ENCODE assay signal across 29 cellular contexts in genomic region chr9:118732998-118733397, GRCh38.
"Had no signal": no experiment of that assay in that cellular context is flagged by ENCODE, and none has a peak within 500 bp of the region (broad histone marks: within the 10 kb centered on the region; RNA-seq: fewer than 3 reads in every experiment).

No MANE protein-coding gene starts in this region.

- H3K4me3 Mint-ChIP-seq: stimulated activated effector memory CD8-positive, alpha-beta T cell treated with anti-CD3 and anti-CD28 coated beads, Interleukin-12 subunit alpha, Interleukin-12 subunit beta, amount 100 ng/mL, for 72 hours; stimulated activated memory B cell treated with anti-CD40 and anti-IgM and Interleukin-4, amounts not matched to agents 10 μg/mL and 1 μg/mL and 100 μg/mL, for 72 hours; stimulated activated naive B cell treated with anti-CD40 and anti-IgM and Interleukin-4, amounts not matched to agents 10 μg/mL and 1 μg/mL and 100 μg/mL, for 72 hours; stimulated activated naive CD8-positive, alpha-beta T cell treated with anti-CD3 and anti-CD28 coated beads, Interleukin-15, amount 100 ng/mL, for 72 hours; stimulated activated naive CD8-positive, alpha-beta T cell treated with anti-CD3 and anti-CD28 coated beads, Interleukin-15, Interleukin-2, amounts not matched to agents 100 ng/mL and 50 ng/mL, for 24 hours; type B pancreatic cell had no signal

- ATAC-seq: stimulated activated effector memory CD8-positive, alpha-beta T cell treated with anti-CD3 and anti-CD28 coated beads, Interleukin-12 subunit alpha, Interleukin-12 subunit beta, amount 100 ng/mL, for 72 hours; stimulated activated memory B cell treated with anti-CD40 and anti-IgM and Interleukin-4, amounts not matched to agents 10 μg/mL and 1 μg/mL and 100 μg/mL, for 72 hours; stimulated activated naive B cell treated with anti-CD40 and anti-IgM and Interleukin-4, amounts not matched to agents 10 μg/mL and 1 μg/mL and 100 μg/mL, for 72 hours; stimulated activated naive CD8-positive, alpha-beta T cell treated with anti-CD3 and anti-CD28 coated beads, Interleukin-15, amount 100 ng/mL, for 72 hours; stimulated activated naive CD8-positive, alpha-beta T cell treated with anti-CD3 and anti-CD28 coated beads, Interleukin-15, Interleukin-2, amounts not matched to agents 100 U/mL and 50 U/mL, for 24 hours; upper lobe of right lung had no signal

- FAIRE-seq: urothelium cell line had no signal

- H3K4me1 ChIP-seq: stomach, suprapubic skin, testis, thyroid gland, tibial artery, tibial nerve, transverse colon, upper lobe of left lung, upper lobe of right lung, uterus, vagina had no signal

- H3K27me3 Mint-ChIP-seq: stimulated activated naive CD8-positive, alpha-beta T cell treated with anti-CD3 and anti-CD28 coated beads, Interleukin-15, amount 100 ng/mL, for 72 hours; stimulated activated naive CD8-positive, alpha-beta T cell treated with anti-CD3 and anti-CD28 coated beads, Interleukin-15, Interleukin-2, amounts not matched to agents 100 ng/mL and 50 ng/mL, for 24 hours; type B pancreatic cell had no signal

- DNase-seq: stimulated activated CD4-positive, alpha-beta T cell treated with anti-CD3 and anti-CD28 coated beads, Interleukin-2, amount 100 ng/mL, for 48 hours; stimulated activated CD4-positive, alpha-beta T cell treated with anti-CD3 and anti-CD28 coated beads, Interleukin-4, amount 100 ng/mL, for 1 hour; stimulated activated CD4-positive, alpha-beta T cell treated with anti-CD3 and anti-CD28 coated beads, Interleukin-4, amount 100 ng/mL, for 24 hours; stimulated activated CD4-positive, alpha-beta T cell treated with anti-CD3 and anti-CD28 coated beads, Interleukin-4, amount 100 ng/mL, for 4 hours; stimulated activated CD8-positive, alpha-beta memory T cell treated with anti-CD3 and anti-CD28 coated beads, Interleukin-4, amount 100 ng/mL, for 48 hours; stimulated activated naive B cell treated with anti-CD40 and anti-IgM and Interleukin-4, amounts not matched to agents 10 μg/mL and 1 μg/mL and 100 μg/mL, for 72 hours; stimulated activated naive CD4-positive, alpha-beta T cell; stimulated activated naive CD4-positive, alpha-beta T cell treated with Interleukin-2 at 50 U/mL for 16 hours; stimulated activated naive CD8-positive, alpha-beta T cell treated with anti-CD3 and anti-CD28 coated beads, Interleukin-15, amount 100 ng/mL, for 72 hours; stimulated activated naive CD8-positive, alpha-beta T cell treated with anti-CD3 and anti-CD28 coated beads, Interleukin-15, Interleukin-2, amounts not matched to agents 100 U/mL and 50 U/mL, for 24 hours; stomach; substantia nigra; testis; thyroid gland; tibial artery; transverse colon; trophoblast cell; upper lobe of left lung; upper lobe of right lung; uterus had no signal

- H3K4me1 Mint-ChIP-seq: stimulated activated effector memory CD8-positive, alpha-beta T cell treated with anti-CD3 and anti-CD28 coated beads, Interleukin-12 subunit alpha, Interleukin-12 subunit beta, amount 100 ng/mL, for 72 hours; stimulated activated memory B cell treated with anti-CD40 and anti-IgM and Interleukin-4, amounts not matched to agents 10 μg/mL and 1 μg/mL and 100 μg/mL, for 72 hours; stimulated activated naive B cell treated with anti-CD40 and anti-IgM and Interleukin-4, amounts not matched to agents 10 μg/mL and 1 μg/mL and 100 μg/mL, for 72 hours; stimulated activated naive CD8-positive, alpha-beta T cell treated with anti-CD3 and anti-CD28 coated beads, Interleukin-15, amount 100 ng/mL, for 72 hours had no signal

- H3K36me3 Mint-ChIP-seq: stimulated activated effector memory CD8-positive, alpha-beta T cell treated with anti-CD3 and anti-CD28 coated beads, Interleukin-12 subunit alpha, Interleukin-12 subunit beta, amount 100 ng/mL, for 72 hours; stimulated activated memory B cell treated with anti-CD40 and anti-IgM and Interleukin-4, amounts not matched to agents 10 μg/mL and 1 μg/mL and 100 μg/mL, for 72 hours; stimulated activated naive B cell treated with anti-CD40 and anti-IgM and Interleukin-4, amounts not matched to agents 10 μg/mL and 1 μg/mL and 100 μg/mL, for 72 hours; type B pancreatic cell had no signal

- H3K36me3 ChIP-seq: stomach, suprapubic skin, thoracic aorta, thyroid gland, tibial artery, tibial nerve, transverse colon, upper lobe of left lung, upper lobe of right lung, uterus, vagina had no signal

- H3K27ac ChIP-seq: stomach, suprapubic skin, testis, thoracic aorta, thyroid gland, tibial artery, tibial nerve, transverse colon, upper lobe of left lung, upper lobe of right lung, uterus, vagina had no signal

- H3K27ac Mint-ChIP-seq: stimulated activated effector memory CD8-positive, alpha-beta T cell treated with anti-CD3 and anti-CD28 coated beads, Interleukin-12 subunit alpha, Interleukin-12 subunit beta, amount 100 ng/mL, for 72 hours; stimulated activated memory B cell treated with anti-CD40 and anti-IgM and Interleukin-4, amounts not matched to agents 10 μg/mL and 1 μg/mL and 100 μg/mL, for 72 hours; stimulated activated naive B cell treated with anti-CD40 and anti-IgM and Interleukin-4, amounts not matched to agents 10 μg/mL and 1 μg/mL and 100 μg/mL, for 72 hours; stimulated activated naive CD8-positive, alpha-beta T cell treated with anti-CD3 and anti-CD28 coated beads, Interleukin-15, amount 100 ng/mL, for 72 hours; stimulated activated naive CD8-positive, alpha-beta T cell treated with anti-CD3 and anti-CD28 coated beads, Interleukin-15, Interleukin-2, amounts not matched to agents 100 ng/mL and 50 ng/mL, for 24 hours; type B pancreatic cell had no signal

- H3K27me3 ChIP-seq: suprapubic skin, testis, thyroid gland, tibial artery, tibial nerve, transverse colon, upper lobe of left lung, upper lobe of right lung, uterus, vagina had no signal

- H3K9me3 ChIP-seq: testis, thoracic aorta, thyroid gland, transverse colon, uterus had no signal

- H3K4me3 ChIP-seq: stomach, suprapubic skin, testis, thoracic aorta, thyroid gland, tibial artery, tibial nerve, transverse colon, upper lobe of left lung, upper lobe of right lung, uterus, vagina had no signal
